Comparison of ENCODE assay signal across 1 cellular context in the genomic region with DNA sequence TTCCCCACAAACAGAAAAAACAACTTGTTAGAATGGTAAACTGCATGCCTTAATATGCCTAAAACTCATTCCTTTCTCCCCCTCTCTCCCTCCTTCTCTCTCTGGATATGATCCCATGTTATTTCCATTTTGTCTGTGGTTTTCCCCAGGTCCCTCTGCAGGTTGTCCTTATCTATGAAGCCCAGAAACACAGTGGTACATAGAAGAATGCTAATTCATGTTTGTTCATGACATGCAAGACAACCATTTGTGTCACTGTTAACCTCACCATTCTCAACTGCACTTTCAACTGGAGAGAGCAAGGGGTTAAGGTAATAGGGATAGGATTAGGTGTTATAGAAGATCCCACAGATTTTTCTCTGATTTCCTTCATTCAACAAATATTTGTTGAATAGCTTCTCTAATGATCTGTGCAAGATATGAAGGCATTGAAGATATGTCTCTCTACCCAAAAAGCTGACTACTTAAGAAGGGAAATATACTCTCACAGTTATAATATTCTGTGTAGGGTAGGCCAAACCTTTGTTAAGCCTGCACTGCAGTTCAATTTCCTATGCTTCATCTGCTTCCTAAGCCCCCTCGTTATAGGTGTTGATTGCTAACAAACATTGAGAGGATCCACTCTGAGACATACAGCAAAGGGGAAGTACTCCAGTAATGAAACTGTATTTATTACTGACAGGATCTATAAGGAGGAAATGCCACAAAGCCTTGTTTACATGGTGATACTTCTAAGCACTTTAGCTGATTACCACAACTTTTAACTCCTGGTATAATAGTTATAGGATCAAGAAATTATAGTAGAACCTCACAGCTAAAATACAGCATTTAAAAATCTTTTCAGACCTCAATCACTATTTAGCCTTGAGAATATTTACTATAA.
TF ChIP-seq lines count a peak whose summit lies in the region.

No MANE protein-coding gene starts in this region.

TF ChIP-seq in K562, 482 proteins besides CTCF, POLR2A, EP300 and RAD21 (continued from another document and continues in another):
- TF ChIP-seq, protein P1, sequence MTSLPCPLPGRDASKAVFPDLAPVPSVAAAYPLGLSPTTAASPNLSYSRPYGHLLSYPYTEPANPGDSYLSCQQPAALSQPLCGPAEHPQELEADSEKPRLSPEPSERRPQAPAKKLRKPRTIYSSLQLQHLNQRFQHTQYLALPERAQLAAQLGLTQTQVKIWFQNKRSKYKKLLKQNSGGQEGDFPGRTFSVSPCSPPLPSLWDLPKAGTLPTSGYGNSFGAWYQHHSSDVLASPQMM (CRISPR knock-in tag; IDR thresholded peaks at IDR 0.05), result no peak
- no peak for TF ChIP-seq RBM39 (optimal IDR thresholded peaks at IDR 0.05; ENCODE audit: low read depth, low read length)
- TF ChIP-seq, protein P2, sequence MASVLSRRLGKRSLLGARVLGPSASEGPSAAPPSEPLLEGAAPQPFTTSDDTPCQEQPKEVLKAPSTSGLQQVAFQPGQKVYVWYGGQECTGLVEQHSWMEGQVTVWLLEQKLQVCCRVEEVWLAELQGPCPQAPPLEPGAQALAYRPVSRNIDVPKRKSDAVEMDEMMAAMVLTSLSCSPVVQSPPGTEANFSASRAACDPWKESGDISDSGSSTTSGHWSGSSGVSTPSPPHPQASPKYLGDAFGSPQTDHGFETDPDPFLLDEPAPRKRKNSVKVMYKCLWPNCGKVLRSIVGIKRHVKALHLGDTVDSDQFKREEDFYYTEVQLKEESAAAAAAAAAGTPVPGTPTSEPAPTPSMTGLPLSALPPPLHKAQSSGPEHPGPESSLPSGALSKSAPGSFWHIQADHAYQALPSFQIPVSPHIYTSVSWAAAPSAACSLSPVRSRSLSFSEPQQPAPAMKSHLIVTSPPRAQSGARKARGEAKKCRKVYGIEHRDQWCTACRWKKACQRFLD (CRISPR knock-in tag; IDR thresholded peaks at IDR 0.05), result peak; percentile 30; the same call in 1 of the 2 replicates
- TF ChIP-seq, protein P3, sequence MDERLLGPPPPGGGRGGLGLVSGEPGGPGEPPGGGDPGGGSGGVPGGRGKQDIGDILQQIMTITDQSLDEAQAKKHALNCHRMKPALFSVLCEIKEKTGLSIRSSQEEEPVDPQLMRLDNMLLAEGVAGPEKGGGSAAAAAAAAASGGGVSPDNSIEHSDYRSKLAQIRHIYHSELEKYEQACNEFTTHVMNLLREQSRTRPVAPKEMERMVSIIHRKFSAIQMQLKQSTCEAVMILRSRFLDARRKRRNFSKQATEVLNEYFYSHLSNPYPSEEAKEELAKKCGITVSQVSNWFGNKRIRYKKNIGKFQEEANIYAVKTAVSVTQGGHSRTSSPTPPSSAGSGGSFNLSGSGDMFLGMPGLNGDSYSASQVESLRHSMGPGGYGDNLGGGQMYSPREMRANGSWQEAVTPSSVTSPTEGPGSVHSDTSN (CRISPR knock-in tag; IDR thresholded peaks at IDR 0.05; ENCODE audit: low read depth), result no peak
- TF ChIP-seq, protein P3 (tag; conservative IDR thresholded peaks at IDR 0.05; ENCODE audit: low read depth), result peak; percentile 78
- peak; percentile 82; the same call in 1 of the 2 replicates for TF ChIP-seq MYNN (IDR thresholded peaks at IDR 0.05)
- no peak for TF ChIP-seq MYNN (CRISPR knock-in tag; IDR thresholded peaks at IDR 0.05)
- TF ChIP-seq, protein P4, sequence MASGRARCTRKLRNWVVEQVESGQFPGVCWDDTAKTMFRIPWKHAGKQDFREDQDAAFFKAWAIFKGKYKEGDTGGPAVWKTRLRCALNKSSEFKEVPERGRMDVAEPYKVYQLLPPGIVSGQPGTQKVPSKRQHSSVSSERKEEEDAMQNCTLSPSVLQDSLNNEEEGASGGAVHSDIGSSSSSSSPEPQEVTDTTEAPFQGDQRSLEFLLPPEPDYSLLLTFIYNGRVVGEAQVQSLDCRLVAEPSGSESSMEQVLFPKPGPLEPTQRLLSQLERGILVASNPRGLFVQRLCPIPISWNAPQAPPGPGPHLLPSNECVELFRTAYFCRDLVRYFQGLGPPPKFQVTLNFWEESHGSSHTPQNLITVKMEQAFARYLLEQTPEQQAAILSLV (tag; IDR thresholded peaks at IDR 0.05), result no peak
- TF ChIP-seq, protein P5, sequence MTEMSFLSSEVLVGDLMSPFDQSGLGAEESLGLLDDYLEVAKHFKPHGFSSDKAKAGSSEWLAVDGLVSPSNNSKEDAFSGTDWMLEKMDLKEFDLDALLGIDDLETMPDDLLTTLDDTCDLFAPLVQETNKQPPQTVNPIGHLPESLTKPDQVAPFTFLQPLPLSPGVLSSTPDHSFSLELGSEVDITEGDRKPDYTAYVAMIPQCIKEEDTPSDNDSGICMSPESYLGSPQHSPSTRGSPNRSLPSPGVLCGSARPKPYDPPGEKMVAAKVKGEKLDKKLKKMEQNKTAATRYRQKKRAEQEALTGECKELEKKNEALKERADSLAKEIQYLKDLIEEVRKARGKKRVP (CRISPR knock-in tag; IDR thresholded peaks at IDR 0.05), result peak; percentile 58; the same call in 1 of the 2 replicates
- TF ChIP-seq SMARCB1 (IDR thresholded peaks at IDR 0.05; ENCODE audit: insufficient read length, low read depth), result peak; percentile 86
- TF ChIP-seq ZFP30 (CRISPR knock-in tag; IDR thresholded peaks at IDR 0.05; ENCODE audit: borderline replicate concordance), result no peak
- 0 out of 2 replicates have a peak, but pooled peaks have one; percentile 25 for TF ChIP-seq ETV5 (CRISPR knock-in tag; IDR thresholded peaks at IDR 0.05; ENCODE audit: low read depth)
- TF ChIP-seq TAF1 (IDR thresholded peaks at IDR 0.05; ENCODE audit: control insufficient read depth, extremely low read depth, insufficient read depth, low read length, severe bottlenecking), result no peak
- TF ChIP-seq, protein P6, sequence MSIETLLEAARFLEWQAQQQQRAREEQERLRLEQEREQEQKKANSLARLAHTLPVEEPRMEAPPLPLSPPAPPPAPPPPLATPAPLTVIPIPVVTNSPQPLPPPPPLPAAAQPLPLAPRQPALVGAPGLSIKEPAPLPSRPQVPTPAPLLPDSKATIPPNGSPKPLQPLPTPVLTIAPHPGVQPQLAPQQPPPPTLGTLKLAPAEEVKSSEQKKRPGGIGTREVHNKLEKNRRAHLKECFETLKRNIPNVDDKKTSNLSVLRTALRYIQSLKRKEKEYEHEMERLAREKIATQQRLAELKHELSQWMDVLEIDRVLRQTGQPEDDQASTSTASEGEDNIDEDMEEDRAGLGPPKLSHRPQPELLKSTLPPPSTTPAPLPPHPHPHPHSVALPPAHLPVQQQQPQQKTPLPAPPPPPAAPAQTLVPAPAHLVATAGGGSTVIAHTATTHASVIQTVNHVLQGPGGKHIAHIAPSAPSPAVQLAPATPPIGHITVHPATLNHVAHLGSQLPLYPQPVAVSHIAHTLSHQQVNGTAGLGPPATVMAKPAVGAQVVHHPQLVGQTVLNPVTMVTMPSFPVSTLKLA (conservative IDR thresholded peaks at IDR 0.05), result peak; percentile 34 to 73; a peak in 3 of 4 replicates
- TF ChIP-seq, protein P7, sequence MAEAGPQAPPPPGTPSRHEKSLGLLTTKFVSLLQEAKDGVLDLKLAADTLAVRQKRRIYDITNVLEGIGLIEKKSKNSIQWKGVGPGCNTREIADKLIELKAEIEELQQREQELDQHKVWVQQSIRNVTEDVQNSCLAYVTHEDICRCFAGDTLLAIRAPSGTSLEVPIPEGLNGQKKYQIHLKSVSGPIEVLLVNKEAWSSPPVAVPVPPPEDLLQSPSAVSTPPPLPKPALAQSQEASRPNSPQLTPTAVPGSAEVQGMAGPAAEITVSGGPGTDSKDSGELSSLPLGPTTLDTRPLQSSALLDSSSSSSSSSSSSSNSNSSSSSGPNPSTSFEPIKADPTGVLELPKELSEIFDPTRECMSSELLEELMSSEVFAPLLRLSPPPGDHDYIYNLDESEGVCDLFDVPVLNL (CRISPR knock-in tag; IDR thresholded peaks at IDR 0.05; ENCODE audit: low read depth), result no peak
- TF ChIP-seq ZNF133 (CRISPR knock-in tag; IDR thresholded peaks at IDR 0.05), result no peak
- peak; percentile 90 for TF ChIP-seq POLR2AphosphoS5 (IDR thresholded peaks at IDR 0.05; ENCODE audit: control insufficient read depth, insufficient read depth, low read depth, low read length)
- peak; percentile 64 for TF ChIP-seq HMGN3 (IDR thresholded peaks at IDR 0.05; ENCODE audit: borderline replicate concordance, extremely low read depth, insufficient read length, low read depth, low read length)
- TF ChIP-seq EGR1 (conservative IDR thresholded peaks at IDR 0.05), result no peak
- TF ChIP-seq, protein P8, sequence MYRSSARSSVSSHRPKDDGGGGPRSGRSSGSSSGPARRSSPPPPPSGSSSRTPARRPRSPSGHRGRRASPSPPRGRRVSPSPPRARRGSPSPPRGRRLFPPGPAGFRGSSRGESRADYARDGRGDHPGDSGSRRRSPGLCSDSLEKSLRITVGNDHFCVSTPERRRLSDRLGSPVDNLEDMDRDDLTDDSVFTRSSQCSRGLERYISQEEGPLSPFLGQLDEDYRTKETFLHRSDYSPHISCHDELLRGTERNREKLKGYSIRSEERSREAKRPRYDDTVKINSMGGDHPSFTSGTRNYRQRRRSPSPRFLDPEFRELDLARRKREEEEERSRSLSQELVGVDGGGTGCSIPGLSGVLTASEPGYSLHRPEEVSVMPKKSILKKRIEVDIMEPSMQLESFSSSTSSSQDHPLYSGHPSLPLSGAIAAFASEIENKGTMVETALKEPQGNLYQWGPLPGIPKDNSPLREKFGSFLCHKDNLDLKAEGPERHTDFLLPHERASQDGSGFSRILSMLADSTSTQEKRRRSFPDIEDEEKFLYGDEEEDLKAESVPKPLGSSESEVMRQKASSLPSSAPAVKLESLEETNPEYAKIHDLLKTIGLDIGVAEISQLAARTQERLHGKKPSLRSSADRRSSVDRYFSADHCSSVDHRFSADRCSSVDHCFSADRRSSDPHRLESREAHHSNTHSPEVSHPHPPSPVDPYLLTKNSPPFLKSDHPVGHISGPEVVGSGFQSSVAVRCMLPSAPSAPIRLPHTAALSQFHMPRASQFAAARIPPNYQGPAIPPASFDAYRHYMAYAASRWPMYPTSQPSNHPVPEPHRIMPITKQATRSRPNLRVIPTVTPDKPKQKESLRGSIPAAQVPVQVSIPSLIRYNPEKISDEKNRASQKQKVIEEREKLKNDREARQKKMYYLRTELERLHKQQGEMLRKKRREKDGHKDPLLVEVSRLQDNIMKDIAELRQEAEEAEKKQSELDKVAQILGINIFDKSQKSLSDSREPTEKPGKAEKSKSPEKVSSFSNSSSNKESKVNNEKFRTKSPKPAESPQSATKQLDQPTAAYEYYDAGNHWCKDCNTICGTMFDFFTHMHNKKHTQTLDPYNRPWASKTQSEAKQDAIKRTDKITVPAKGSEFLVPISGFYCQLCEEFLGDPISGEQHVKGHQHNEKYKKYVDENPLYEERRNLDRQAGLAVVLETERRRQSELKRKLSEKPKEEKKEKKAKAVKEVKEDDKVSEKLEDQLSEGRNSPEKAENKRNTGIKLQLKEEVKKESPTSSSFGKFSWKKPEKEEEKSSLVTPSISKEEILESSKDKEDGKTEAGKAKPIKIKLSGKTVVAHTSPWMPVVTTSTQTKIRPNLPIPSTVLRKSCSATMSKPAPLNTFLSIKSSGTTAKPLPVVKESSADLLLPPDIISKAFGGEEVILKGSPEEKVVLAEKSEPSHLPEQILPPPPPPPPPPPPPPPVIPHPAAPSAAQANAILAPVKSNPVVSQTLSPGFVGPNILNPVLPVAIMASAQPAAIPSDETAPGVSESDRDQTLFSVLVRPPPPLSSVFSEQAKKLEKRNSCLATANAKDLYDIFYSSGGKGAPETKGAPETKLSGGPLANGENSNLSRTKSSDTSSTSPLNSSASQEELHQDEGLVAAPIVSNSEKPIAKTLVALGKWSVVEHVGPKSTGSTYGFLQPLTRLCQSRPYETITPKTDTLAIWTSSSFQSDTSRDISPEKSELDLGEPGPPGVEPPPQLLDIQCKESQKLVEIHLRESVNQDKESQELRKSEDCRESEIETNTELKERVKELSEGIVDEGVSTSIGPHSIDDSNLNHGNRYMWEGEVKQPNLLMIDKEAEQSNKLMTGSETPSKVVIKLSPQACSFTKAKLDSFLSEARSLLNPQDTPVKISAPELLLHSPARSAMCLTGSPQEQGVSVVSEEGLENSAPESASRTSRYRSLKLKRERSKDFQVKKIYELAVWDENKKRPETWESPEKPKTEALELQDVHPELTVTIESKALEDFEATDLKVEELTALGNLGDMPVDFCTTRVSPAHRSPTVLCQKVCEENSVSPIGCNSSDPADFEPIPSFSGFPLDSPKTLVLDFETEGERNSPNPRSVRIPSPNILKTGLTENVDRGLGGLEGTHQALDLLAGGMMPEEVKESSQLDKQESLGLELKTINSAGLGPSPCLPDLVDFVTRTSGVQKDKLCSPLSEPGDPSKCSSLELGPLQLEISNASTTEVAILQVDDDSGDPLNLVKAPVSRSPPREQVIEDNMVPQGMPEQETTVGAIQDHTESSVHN (IDR thresholded peaks at IDR 0.05; ENCODE audit: borderline replicate concordance in 1 of 2, low read depth in 1 of 2), result peak in 1 of 2 experiments; percentile 73; a peak in 3 of 4 replicates
- TF ChIP-seq ZBED1 (IDR thresholded peaks at IDR 0.05), result no peak
- peak; percentile 82 for TF ChIP-seq MAFF (IDR thresholded peaks at IDR 0.05; ENCODE audit: low read length)
- TF ChIP-seq C11orf30 (IDR thresholded peaks at IDR 0.05; ENCODE audit: low read depth), result peak; percentile 90
- TF ChIP-seq CEBPB (tag; IDR thresholded peaks at IDR 0.05), result peak; percentile 28; the same call in 1 of the 2 replicates
- no peak for TF ChIP-seq SNRNP70 (optimal IDR thresholded peaks at IDR 0.05; ENCODE audit: low read depth, low read length)
- TF ChIP-seq NBN (IDR thresholded peaks at IDR 0.05; ENCODE audit: low read depth), result peak; percentile 92
- TF ChIP-seq ZNF408 (CRISPR knock-in tag; IDR thresholded peaks at IDR 0.05; ENCODE audit: low read depth), result no peak
- no peak for TF ChIP-seq FIP1L1 (IDR thresholded peaks at IDR 0.05; ENCODE audit: low read depth, low read length, poor library complexity, severe bottlenecking)
- TF ChIP-seq FOXM1 (IDR thresholded peaks at IDR 0.05; ENCODE audit: low read depth), result peak; percentile 88
- no peak for TF ChIP-seq FOXM1 (CRISPR knock-in tag; IDR thresholded peaks at IDR 0.05; ENCODE audit: low read depth)
